8 cellular contexts compared by ENCODE assay signal in the genomic region with DNA sequence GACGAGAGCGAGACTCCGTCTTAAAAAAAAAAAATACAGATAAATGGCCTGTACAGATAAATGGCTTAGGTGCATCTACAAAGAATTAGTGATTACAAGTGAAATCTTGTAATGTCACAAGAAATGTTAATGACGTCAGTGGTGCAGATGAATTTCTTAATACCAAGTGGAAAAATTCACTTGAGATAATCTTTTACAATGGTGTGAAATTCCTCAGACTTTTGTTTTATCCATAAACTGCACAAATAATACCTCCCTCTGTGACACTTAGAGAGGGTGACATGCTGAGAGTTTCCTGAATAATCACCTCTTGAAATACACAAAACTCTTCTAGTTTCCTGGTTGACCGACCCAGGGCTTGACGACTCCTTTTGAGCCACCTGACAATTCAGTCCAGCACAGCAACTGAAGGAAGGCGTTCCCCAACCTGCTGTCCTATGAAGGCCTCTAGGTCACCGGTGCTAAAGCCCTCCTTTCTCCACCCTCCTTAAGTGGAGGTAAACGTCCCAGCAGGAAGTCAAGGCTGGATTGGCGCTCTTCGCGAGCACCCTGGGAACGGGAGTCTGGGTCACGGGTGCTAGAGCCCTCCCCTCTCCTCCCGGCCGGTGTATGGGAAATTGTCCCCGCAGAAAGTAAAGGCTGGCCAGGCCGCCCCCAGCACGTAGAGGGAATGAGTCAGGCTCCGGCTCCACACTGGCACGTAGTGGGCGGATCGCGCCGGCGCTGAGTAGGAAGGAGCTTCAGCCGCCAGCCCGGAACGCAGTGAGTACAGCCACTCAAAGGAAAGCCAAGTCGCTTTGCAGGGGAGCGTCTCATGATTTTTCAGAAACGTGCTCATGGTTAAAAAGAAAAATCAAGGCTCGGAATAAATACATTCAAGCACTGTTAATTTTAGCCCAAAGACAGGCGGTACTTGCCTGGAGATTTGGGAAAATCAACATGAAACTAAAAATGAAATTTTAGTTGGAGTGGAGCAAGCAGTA. TPM values are rescaled to one million over a fixed set of nuclear protein-coding genes. Genes with fewer than 3 reads are reported as not detected.
A peak's percentile ranks its signal among the peaks of the same experiment; 100 is the strongest.
DNase-seq lines count a peak whose midpoint lies in the region; ATAC-seq and TF ChIP-seq lines count a peak whose summit lies in the region.

TMEM144 (plus strand) TSS at position 662 of the 983 bp plus-strand sequence. CDS start 2,182 bp downstream, outside the sequence.

- no peaks in the 10 kb centered on the region for H3K36me3 Mint-ChIP-seq in nephron (ENCODE audit: low read depth)

- H3K27me3 Mint-ChIP-seq in nephron (ENCODE audit: low read depth), result no peaks in the 10 kb centered on the region

- ATAC-seq in GM18858 (IDR thresholded peaks at IDR 0.05; ENCODE audit: unreplicated experiment), result peak; percentile 82
- peak; percentile 98 for ATAC-seq in HG03045 (IDR thresholded peaks at IDR 0.05; ENCODE audit: unreplicated experiment)
- ATAC-seq in foreskin keratinocyte, result peak; percentile 100

- H3K27ac Mint-ChIP-seq in nephron, result peak within 1 kb of the TSS; percentile 78 to 94 (median 83)

- H3K4me1 ChIP-seq in foreskin keratinocyte, result no peaks in the 10 kb centered on the region

- peaks cover 3% of the 10 kb centered on the region for H3K9me3 Mint-ChIP-seq in nephron

- peak within 1 kb of the TSS; percentile 85 to 91 (median 87) for H3K4me3 Mint-ChIP-seq in nephron

- peak within 1 kb of the TSS; percentile 54 for H3K27ac ChIP-seq in foreskin keratinocyte

- no peaks in the 10 kb centered on the region for H3K27me3 ChIP-seq in foreskin keratinocyte

- DNase-seq in A172 (ENCODE audit: low spot score), result peak; percentile 88
- peak; percentile 84 for DNase-seq in NOMO-1 treated with dmso at 0.1 percent for 144 hours (lab: John Stamatoyannopoulos, UW; ENCODE audit: unreplicated experiment)
- peak; percentile 4 for DNase-seq in activated gamma-delta T cell treated with anti-CD3 and anti-CD28 coated beads, Interleukin-2, amount 50 U/mL, for 16 hours (ENCODE audit: low read depth)
- peak; percentile 42 to 72 for DNase-seq in foreskin keratinocyte
- DNase-seq in superior temporal gyrus (ENCODE audit: extremely low spot score), result peak; percentile 96

- TF ChIP-seq CTCF in foreskin keratinocyte (conservative IDR thresholded peaks at IDR 0.05), result no peak
- TF ChIP-seq CTCF in nephron (IDR thresholded peaks at IDR 0.05; ENCODE audit: unreplicated experiment in 3 of 3), result no peak

- H3K4me1 Mint-ChIP-seq in nephron, result peaks cover 20% of the 10 kb centered on the region

RNA-seq across cellular contexts. Expression of gene TMEM144, which starts in this region (rescaled TPM):
- 5.4 and 7.4 TPM in 2 replicates for total RNA-seq in A172 (2014; rRNA removed; shearing (Covaris generic))
- 2.6 and 3.1 TPM in 2 replicates for total RNA-seq in foreskin keratinocyte
- 0.87 and 1.3 TPM in 2 replicates for polyA plus RNA-seq in foreskin keratinocyte

Comparison
In these comparisons a context has a peak if more than half of its experiments do, and no peak if none do; other contexts are left out.
1. Peak in every context shown above with its lines: DNase-seq, ATAC-seq and H3K27ac ChIP-seq.
2. DNase-seq: peak in every context shown above with its lines; median percentile 96 in superior temporal gyrus; 88 in A172; 84 in NOMO-1 treated with dmso at 0.1 percent for 144 hours; 57 in foreskin keratinocyte; 4 in activated gamma-delta T cell treated with anti-CD3 and anti-CD28 coated beads, Interleukin-2, amount 50 U/mL, for 16 hours.